ENCODE assay signal across 19 cellular contexts in genomic region chr2:234687718-234688475, GRCh38.
A peak's percentile ranks its signal among the peaks of the same experiment; 100 is the strongest.
DNase-seq lines count a peak whose midpoint lies in the region; TF ChIP-seq lines count a peak whose summit lies in the region.
"Had no signal": no experiment of that assay in that cellular context is flagged by ENCODE, and none has a peak within 500 bp of the region (broad histone marks: within the 10 kb centered on the region; RNA-seq: fewer than 3 reads in every experiment).

No MANE protein-coding gene starts in this region.

- no peak for DNase-seq in H9
- DNase-seq in RWPE1 (ENCODE audit: low spot score) = no peak
- DNase-seq in endodermal cell = peak; percentile 20
- DNase-seq in trophoblast cell = no peak
- DNase-seq in activated T-cell treated with anti-CD3 and anti-CD28 coated beads, Interleukin-2, amount 50 U/mL, for 1 hour = no peak
- no peak for DNase-seq in activated CD4-positive, alpha-beta memory T cell treated with anti-CD3 and anti-CD28 coated beads, Interleukin-2, amount 10 ng/mL, durations not matched to agents 7 days and 5 days
- DNase-seq in osteocyte (ENCODE audit: extremely low spot score, unreplicated experiment) = no peak
- DNase-seq: CD4-positive, alpha-beta memory T cell; DMS153; GDM1; NCI-H1105; NCI-H1694; NCI-H2081 treated with DMSO at 0.1 percent for 48 hours; Peyer's patch; SHP77 had no signal

- no peaks in the 10 kb centered on the region for H3K27me3 ChIP-seq in H9 (ENCODE audit: insufficient read depth, low read length)
- no peaks in the 10 kb centered on the region for H3K27me3 ChIP-seq in endodermal cell (ENCODE audit: control insufficient read depth, insufficient read depth, low read length, poor library complexity, severe bottlenecking)
- no peaks in the 10 kb centered on the region for H3K27me3 ChIP-seq in trophoblast cell (ENCODE audit: insufficient read depth, low read length)
- H3K27me3 ChIP-seq: Peyer's patch had no signal

- H3K23me2 ChIP-seq in H9 (ENCODE audit: insufficient read length, low read depth, low read length, poor library complexity, severe bottlenecking) = no peaks in the 10 kb centered on the region

- H3K4me2 ChIP-seq in H9 (ENCODE audit: insufficient read depth, insufficient read length, low read length) (no peak overlapping the region), trophoblast cell (ENCODE audit: low read length) (no peak overlapping the region)
- H3K4me2 ChIP-seq: A549 had no signal

- H3K36me3 ChIP-seq in endodermal cell (ENCODE audit: control insufficient read depth, insufficient read depth, low read length) (no peaks in the 10 kb centered on the region), trophoblast cell (ENCODE audit: control insufficient read depth in 1 of 2, insufficient read depth in 2 of 2, low read length in 2 of 2) (no peaks in the 10 kb centered on the region)
- H3K36me3 ChIP-seq: Peyer's patch had no signal

- no peak for TF ChIP-seq CTCF in H9 (conservative IDR thresholded peaks at IDR 0.05)
- TF ChIP-seq CTCF in RWPE1 (conservative IDR thresholded peaks at IDR 0.05; ENCODE audit: low read depth) = no peak
- no peak for TF ChIP-seq CTCF in endodermal cell (conservative IDR thresholded peaks at IDR 0.05)
- no peak for TF ChIP-seq CTCF in osteocyte (IDR thresholded peaks at IDR 0.05)

- H3K18ac ChIP-seq in H9 (ENCODE audit: insufficient read length, low read depth, low read length) (peak overlapping the region; percentile 61), trophoblast cell (ENCODE audit: low read length) (no peak overlapping the region)

- H3K14ac ChIP-seq in H9 (ENCODE audit: insufficient read depth, low read length) = no peak overlapping the region
- H3K14ac ChIP-seq in trophoblast cell (ENCODE audit: low read length) = no peak overlapping the region

- H2BK15ac ChIP-seq in H9 (ENCODE audit: low read depth, low read length) = no peak overlapping the region

- no peak overlapping the region for H4K12ac ChIP-seq in trophoblast cell (ENCODE audit: low read depth, low read length)

- 100% methylated on average over 1 of the region's 6 CpGs for WGBS in H9 (ENCODE audit: extremely low coverage, insufficient read length, low lambda C conversion rate)
- WGBS in endodermal cell (ENCODE audit: insufficient coverage in 1 of 2, insufficient read length in 1 of 2), 2 experiments = 91 to 100% methylated on average over 3 to 6 of the region's 6 CpGs
- WGBS in trophoblast cell (ENCODE audit: extremely low coverage, insufficient coverage, insufficient read length) = no CpG with 5 or more reads among the region's 6 CpGs

- no peaks in the 10 kb centered on the region; a peak in 1 of 5 replicates for H3K9me3 Mint-ChIP-seq in H9
- H3K9me3 Mint-ChIP-seq in endodermal cell = peaks cover 6% of the 10 kb centered on the region
- no peaks in the 10 kb centered on the region for H3K9me3 Mint-ChIP-seq in activated CD4-positive, alpha-beta memory T cell treated with anti-CD3 and anti-CD28 coated beads, Interleukin-2, amount 10 ng/mL, durations not matched to agents 7 days and 5 days
- no peaks in the 10 kb centered on the region for H3K9me3 Mint-ChIP-seq in osteocyte (ENCODE audit: unreplicated experiment)

- H3K4ac ChIP-seq in H9 (ENCODE audit: low read depth, low read length) (no peak overlapping the region), trophoblast cell (ENCODE audit: low read depth, low read length) (no peak overlapping the region)

- peak overlapping the region; percentile 1 for H2AK5ac ChIP-seq in H9 (ENCODE audit: insufficient read length, low read length)
- H2AK5ac ChIP-seq in trophoblast cell (ENCODE audit: low read length) = no peak overlapping the region

- H3K27me3 Mint-ChIP-seq in H9 (ENCODE audit: low read depth) (no peaks in the 10 kb centered on the region; the same call in none of the 2 replicates), endodermal cell (ENCODE audit: insufficient read depth) (no peaks in the 10 kb centered on the region), osteocyte (ENCODE audit: unreplicated experiment) (no peaks in the 10 kb centered on the region)
- peaks cover 14% of the 10 kb centered on the region for H3K27me3 Mint-ChIP-seq in activated CD4-positive, alpha-beta memory T cell treated with anti-CD3 and anti-CD28 coated beads, Interleukin-2, amount 10 ng/mL, durations not matched to agents 7 days and 5 days

- no peaks in the 10 kb centered on the region for H3K79me2 ChIP-seq in H9 (ENCODE audit: insufficient read depth, low read length)
- no peaks in the 10 kb centered on the region for H3K79me2 ChIP-seq in trophoblast cell (ENCODE audit: control insufficient read depth, insufficient read depth, low read length, poor library complexity)

- H3K79me1 ChIP-seq in H9 (ENCODE audit: insufficient read depth, low read depth, low read length, poor library complexity, severe bottlenecking) (no peaks in the 10 kb centered on the region), trophoblast cell (ENCODE audit: low read length) (no peaks in the 10 kb centered on the region)

- peak overlapping the region; percentile 12 for H4K5ac ChIP-seq in H9 (ENCODE audit: insufficient read length, low read depth, low read length)

- H3K23ac ChIP-seq in H9 (ENCODE audit: insufficient read length, low read depth, low read length) = peak overlapping the region; percentile 0
- peak overlapping the region; percentile 87 for H3K23ac ChIP-seq in trophoblast cell (ENCODE audit: low read length)

- H3K9ac ChIP-seq in H9 (ENCODE audit: extremely low read depth, insufficient read length, low read length) = no peak overlapping the region
- no peak overlapping the region for H3K9ac ChIP-seq in endodermal cell (ENCODE audit: extremely low read depth, low read length, poor library complexity, severe bottlenecking)
- no peak overlapping the region for H3K9ac ChIP-seq in trophoblast cell (ENCODE audit: low read length)

- H4K8ac ChIP-seq in H9 (replicated peaks; ENCODE audit: insufficient read length, low read depth, low read length) (peak overlapping the region; percentile 20), trophoblast cell (ENCODE audit: low read depth, low read length) (no peak overlapping the region)

- no peak overlapping the region for H2BK20ac ChIP-seq in H9 (ENCODE audit: low read depth, low read length, poor library complexity, severe bottlenecking)

- H3K9me3 ChIP-seq in H9 (ENCODE audit: control insufficient read depth, low read depth, low read length) = no peaks in the 10 kb centered on the region
- peaks cover 6% of the 10 kb centered on the region for H3K9me3 ChIP-seq in endodermal cell (ENCODE audit: control insufficient read depth, low read length)
- peaks cover 6% of the 10 kb centered on the region for H3K9me3 ChIP-seq in trophoblast cell (ENCODE audit: insufficient read depth, low read depth, low read length)
- H3K9me3 ChIP-seq: A549, Peyer's patch had no signal

- H3K4me1 ChIP-seq in H9 (ENCODE audit: insufficient read depth, low read length) = peaks cover 10% of the 10 kb centered on the region; the same call in 1 of the 2 replicates
- H3K4me1 ChIP-seq in endodermal cell (ENCODE audit: control insufficient read depth, insufficient read depth, low read length) = peaks cover 28% of the 10 kb centered on the region
- peaks cover 0 to 2% of the 10 kb centered on the region in 2 experiments for H3K4me1 ChIP-seq in trophoblast cell (ENCODE audit: control insufficient read depth in 1 of 2, insufficient read depth in 2 of 2, low read length in 2 of 2)
- H3K4me1 ChIP-seq: Peyer's patch had no signal

- H2AFZ ChIP-seq in H9 (ENCODE audit: low read length) = no peak overlapping the region
- no peak overlapping the region for H2AFZ ChIP-seq in trophoblast cell (ENCODE audit: insufficient read depth, low read length, poor library complexity)

- H3K56ac ChIP-seq in H9 (ENCODE audit: insufficient read length, low read depth, low read length) = no peak overlapping the region

- H3K4me3 Mint-ChIP-seq in H9 (no peak overlapping the region), endodermal cell (no peak overlapping the region), osteocyte (ENCODE audit: unreplicated experiment) (no peak overlapping the region)
- H3K4me3 Mint-ChIP-seq in activated CD4-positive, alpha-beta memory T cell treated with anti-CD3 and anti-CD28 coated beads, Interleukin-2, amount 10 ng/mL, durations not matched to agents 7 days and 5 days = no peak overlapping the region
- H3K4me3 Mint-ChIP-seq: CD4-positive, alpha-beta memory T cell had no signal

- peaks cover 7% of the 10 kb centered on the region for H4K20me1 ChIP-seq in H9 (ENCODE audit: control insufficient read depth, insufficient read depth, insufficient read length)

- H4K91ac ChIP-seq in H9 (ENCODE audit: insufficient read length, low read depth, low read length) (no peak overlapping the region), trophoblast cell (ENCODE audit: low read depth, low read length) (no peak overlapping the region)

- H3T11ph ChIP-seq in H9 (ENCODE audit: low read length) = no peak overlapping the region

- H3K4me1 Mint-ChIP-seq in H9 (peaks cover 52 to 61% of the 10 kb centered on the region in 2 experiments), endodermal cell (peaks cover 46% of the 10 kb centered on the region), osteocyte (ENCODE audit: unreplicated experiment) (peaks cover 33% of the 10 kb centered on the region)
- no peaks in the 10 kb centered on the region for H3K4me1 Mint-ChIP-seq in activated CD4-positive, alpha-beta memory T cell treated with anti-CD3 and anti-CD28 coated beads, Interleukin-2, amount 10 ng/mL, durations not matched to agents 7 days and 5 days
- H3K4me1 Mint-ChIP-seq: CD4-positive, alpha-beta memory T cell had no signal

- H3K4me3 ChIP-seq in endodermal cell (ENCODE audit: low read length) (no peak overlapping the region), trophoblast cell (ENCODE audit: low read depth, low read length) (peak overlapping the region; percentile 25)
- H3K4me3 ChIP-seq: A549, K562, Peyer's patch, SK-N-MC had no signal

- H2BK5ac ChIP-seq in H9 (ENCODE audit: insufficient read length, low read length) = peak overlapping the region; percentile 0
- H2BK5ac ChIP-seq in trophoblast cell (ENCODE audit: low read depth, low read length, poor library complexity) = no peak overlapping the region

- peak overlapping the region; percentile 24 for H3K27ac ChIP-seq in H9 (ENCODE audit: insufficient read length, low read depth, low read length)
- H3K27ac ChIP-seq in RWPE1 = peak overlapping the region; percentile 23; the same call in 1 of the 2 replicates
- no peak overlapping the region for H3K27ac ChIP-seq in endodermal cell (ENCODE audit: low read depth, low read length)
- no peak overlapping the region for H3K27ac ChIP-seq in trophoblast cell (ENCODE audit: low read depth, low read length)
- H3K27ac ChIP-seq: HL-60, Peyer's patch, SK-N-MC had no signal

- peaks cover 0 to 7% (median 0%) of the 10 kb centered on the region in 3 experiments; a peak in 5 of 7 replicates for H3K36me3 Mint-ChIP-seq in H9 (ENCODE audit: insufficient read depth in 1 of 3, low read depth in 3 of 3)
- peaks cover 3% of the 10 kb centered on the region for H3K36me3 Mint-ChIP-seq in endodermal cell (ENCODE audit: low read depth)
- H3K36me3 Mint-ChIP-seq in activated CD4-positive, alpha-beta memory T cell treated with anti-CD3 and anti-CD28 coated beads, Interleukin-2, amount 10 ng/mL, durations not matched to agents 7 days and 5 days (ENCODE audit: low read depth) = no peaks in the 10 kb centered on the region
- no peaks in the 10 kb centered on the region for H3K36me3 Mint-ChIP-seq in osteocyte (ENCODE audit: unreplicated experiment)
- H3K36me3 Mint-ChIP-seq: CD4-positive, alpha-beta memory T cell had no signal

- H2BK120ac ChIP-seq in H9 (ENCODE audit: low read depth, low read length, poor library complexity, severe bottlenecking) (no peak overlapping the region), trophoblast cell (ENCODE audit: insufficient read depth, low read length, poor library complexity) (no peak overlapping the region)

- CTCF ChIA-PET in RWPE1 (lab: Yijun Ruan, JAX) = no interaction called here
- CTCF ChIA-PET in activated CD4-positive, alpha-beta memory T cell treated with anti-CD3 and anti-CD28 coated beads, Interleukin-2, amount 10 ng/mL, durations not matched to agents 7 days and 5 days (lab: Charles Lee) = no interaction called here

- POLR2A ChIA-PET in RWPE1 (lab: Yijun Ruan, JAX; ENCODE audit: low non-redundant PET) = no interaction called here
- POLR2A ChIA-PET in activated CD4-positive, alpha-beta memory T cell treated with anti-CD3 and anti-CD28 coated beads, Interleukin-2, amount 10 ng/mL, durations not matched to agents 7 days and 5 days (lab: Charles Lee) = no interaction called here

- H2BK12ac ChIP-seq in H9 (ENCODE audit: insufficient read length, low read depth, low read length) (peak overlapping the region; percentile 25), trophoblast cell (ENCODE audit: low read length) (peak overlapping the region; percentile 15)

- no peak overlapping the region for H3K27ac Mint-ChIP-seq in H9
- no peak overlapping the region for H3K27ac Mint-ChIP-seq in endodermal cell
- no peak overlapping the region for H3K27ac Mint-ChIP-seq in activated CD4-positive, alpha-beta memory T cell treated with anti-CD3 and anti-CD28 coated beads, Interleukin-2, amount 10 ng/mL, durations not matched to agents 7 days and 5 days
- H3K27ac Mint-ChIP-seq in osteocyte (ENCODE audit: unreplicated experiment) = no peak overlapping the region
- H3K27ac Mint-ChIP-seq: CD4-positive, alpha-beta memory T cell had no signal

Comparison
In these comparisons a context has a peak if more than half of its experiments do, and no peak if none do; other contexts are left out.
1. H3K27ac ChIP-seq: peak in H9 (single experiment) and RWPE1 (single experiment); none in endodermal cell (single experiment) and trophoblast cell (single experiment).